21 cellular contexts compared by ENCODE assay signal in genomic region chr17:21702940-21703640, GRCh38. TPM values are rescaled to one million over a fixed set of nuclear protein-coding genes. Genes with fewer than 3 reads are reported as not detected.
"Had no signal": no experiment of that assay in that cellular context is flagged by ENCODE, and none has a peak within 500 bp of the region (broad histone marks: within the 10 kb centered on the region; RNA-seq: fewer than 3 reads in every experiment).

No MANE protein-coding gene starts in this region.

RNA-seq across cellular contexts. Expression of gene KCNJ18, which starts 10.8 kb away (rescaled TPM):
- total RNA-seq: naive thymus-derived CD4-positive, alpha-beta T cell; natural killer cell; neural crest cell; omental fat pad; osteocyte; pancreas; progenitor cell of endocrine pancreas; psoas muscle; renal cortical epithelial cell; right cardiac atrium; right lobe of liver; smooth muscle cell; stomach; subcutaneous adipose tissue; temporal lobe; thoracic aorta; thyroid gland; tibial nerve; upper lobe of left lung; urinary bladder; uterus had no signal
- polyA plus RNA-seq: naive thymus-derived CD4-positive, alpha-beta T cell; pancreas; right cardiac atrium; smooth muscle cell; stomach; urinary bladder had no signal
